In the genomic region with DNA sequence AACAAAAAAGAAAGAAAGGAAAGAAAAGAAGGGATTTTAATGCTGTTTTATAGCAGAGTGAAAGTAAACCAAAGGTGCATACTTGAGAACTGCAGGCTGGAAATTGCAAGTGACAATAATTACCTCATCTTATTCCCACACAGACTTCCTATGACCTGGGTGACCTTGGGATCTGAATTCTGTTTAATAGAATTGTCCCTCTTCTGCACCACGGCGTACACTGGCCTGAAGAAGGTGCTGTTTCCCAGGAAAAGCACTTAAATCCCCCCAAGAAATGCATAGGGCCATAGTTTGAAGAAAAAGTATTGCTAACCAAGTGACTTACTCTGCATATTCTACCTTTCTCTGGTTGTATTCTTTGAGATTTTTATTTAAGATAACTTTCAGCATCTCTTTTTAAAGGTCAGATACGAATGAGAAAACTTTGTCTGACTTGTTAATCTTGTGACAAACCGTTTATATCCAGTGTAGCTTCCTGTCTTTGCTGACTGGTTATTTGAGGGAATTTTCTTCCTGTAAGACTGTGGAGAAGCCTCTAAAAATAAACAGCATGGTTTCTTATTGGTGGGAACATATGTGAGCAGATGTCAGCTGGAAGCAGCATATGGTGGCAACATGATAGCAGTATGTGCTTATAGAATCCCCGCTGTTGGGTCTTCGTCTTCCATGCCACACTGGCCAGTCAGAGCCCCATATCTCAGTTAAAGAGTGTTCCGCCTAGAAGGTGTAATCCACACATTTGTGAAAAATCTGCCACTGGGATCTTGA, we compare ENCODE assay signal across 8 cellular contexts. TPM values are rescaled to one million over a fixed set of nuclear protein-coding genes. Genes with fewer than 3 reads are reported as not detected.
DNase-seq lines count a peak whose midpoint lies in the region; ATAC-seq, FAIRE-seq and TF ChIP-seq lines count a peak whose summit lies in the region.

No MANE protein-coding gene starts in this region.

- no peaks in the 10 kb centered on the region for H4K20me1 ChIP-seq in keratinocyte (ENCODE audit: control insufficient read depth, extremely low read depth, insufficient read depth, low read length)

- peak; percentile 19 for DNase-seq in BE2C
- no peak for DNase-seq in HFF-Myc (ENCODE audit: extremely low read depth, low read depth)
- peak; percentile 82 for DNase-seq in SK-MEL-5 (ENCODE audit: low read depth, low spot score)
- DNase-seq in keratinocyte (ENCODE audit: low read depth, low spot score) = no peak
- DNase-seq in testis = no peak
- no peak for DNase-seq in NCI-H1048 (lab: John Stamatoyannopoulos, UW)
- no peak for DNase-seq in stomach

- no peak for ATAC-seq in GM19324 (IDR thresholded peaks at IDR 0.05; ENCODE audit: low FRiP score, unreplicated experiment)

- dilution Hi-C loops in keratinocyte (cut with MboI; ENCODE audit: extremely low pct_ligation_motif_present, low sequenced_read_pairs) = no loop called here

- no peak overlapping the region for H3K27ac ChIP-seq in keratinocyte (ENCODE audit: control insufficient read depth, insufficient read depth, low read length)
- no peak overlapping the region for H3K27ac ChIP-seq in testis
- H3K27ac ChIP-seq in stomach = peak overlapping the region in 1 of 5 donors; percentile 10

- TF ChIP-seq CTCF in BE2C (IDR thresholded peaks at IDR 0.05; ENCODE audit: low read depth, low read length) = peak; percentile 61
- TF ChIP-seq CTCF in HFF-Myc (IDR thresholded peaks at IDR 0.05; ENCODE audit: low read depth, low read length, missing control alignments) = peak; percentile 62
- peak; percentile 27 to 64 (median 54) for TF ChIP-seq CTCF in keratinocyte (optimal IDR thresholded peaks at IDR 0.05 in 1 of 3, IDR thresholded peaks at IDR 0.05 in 1 of 3, conservative IDR thresholded peaks at IDR 0.05 in 1 of 3; ENCODE audit: extremely low read depth in 1 of 3, insufficient read depth in 2 of 3, low read length in 3 of 3)
- peak in 1 of 3 experiments; percentile 14 for TF ChIP-seq CTCF in testis (IDR thresholded peaks at IDR 0.05)
- peak in 1 of 7 experiments; percentile 16 for TF ChIP-seq CTCF in stomach (IDR thresholded peaks at IDR 0.05)

- H3K9ac ChIP-seq in keratinocyte (ENCODE audit: control insufficient read depth, extremely low read depth, insufficient read depth, low read length) = no peak overlapping the region

- peaks cover 59% of the 10 kb centered on the region for H3K79me2 ChIP-seq in keratinocyte (ENCODE audit: control insufficient read depth, insufficient read depth, low read length)

- H3K36me3 ChIP-seq in BE2C (no peaks in the 10 kb centered on the region), keratinocyte (ENCODE audit: control insufficient read depth in 2 of 2, extremely low read depth in 1 of 2, insufficient read depth in 2 of 2, low read length in 2 of 2) (peaks cover under 1 to 6% of the 10 kb centered on the region in 2 experiments), testis (ENCODE audit: low read depth, missing control alignments) (no peaks in the 10 kb centered on the region), stomach (no peaks in the 10 kb centered on the region)

- H3K4me3 ChIP-seq in BE2C (ENCODE audit: low read depth, low read length) = no peak overlapping the region
- H3K4me3 ChIP-seq in HFF-Myc (replicated peaks; ENCODE audit: low read depth, low read length) = no peak overlapping the region
- H3K4me3 ChIP-seq in keratinocyte (ENCODE audit: control insufficient read depth in 2 of 3, extremely low read depth in 1 of 3, insufficient read depth in 2 of 3, low read depth in 1 of 3, low read length in 3 of 3) = no peak overlapping the region
- H3K4me3 ChIP-seq in testis = no peak overlapping the region
- H3K4me3 ChIP-seq in stomach = no peak overlapping the region

- WGBS in testis, 2 donors = 75 to 81% methylated on average over 7 of the region's 7 CpGs
- 65 to 73% (median 68%) methylated on average over 7 of the region's 7 CpGs for WGBS in stomach, 5 donors

- FAIRE-seq in keratinocyte (lab: Jason Lieb, UNC) = no peak

- H3K9me1 ChIP-seq in keratinocyte (ENCODE audit: control insufficient read depth, extremely low read depth, insufficient read depth, low read length) = no peaks in the 10 kb centered on the region

- H3K27me3 ChIP-seq in BE2C (no peaks in the 10 kb centered on the region), keratinocyte (ENCODE audit: control insufficient read depth, extremely low read depth, insufficient read depth, low read length) (no peaks in the 10 kb centered on the region), testis (no peaks in the 10 kb centered on the region), stomach (no peaks in the 10 kb centered on the region)

- no peaks in the 10 kb centered on the region; the same call in 1 of the 2 replicates for H3K9me3 ChIP-seq in BE2C
- H3K9me3 ChIP-seq in keratinocyte (ENCODE audit: control insufficient read depth, low read depth, low read length) = no peaks in the 10 kb centered on the region
- H3K9me3 ChIP-seq in testis = no peaks in the 10 kb centered on the region
- no peaks in the 10 kb centered on the region for H3K9me3 ChIP-seq in stomach

- no peak overlapping the region for H2AFZ ChIP-seq in keratinocyte (ENCODE audit: control insufficient read depth, low read length)

- in situ Hi-C loops in SK-MEL-5 (cut with HindIII; ENCODE audit: low pct_unique_long_range_greater_than_20kb, low sequenced_read_pairs) = no loop called here

- TF ChIP-seq POLR2A in testis (IDR thresholded peaks at IDR 0.05) (no peak), stomach (IDR thresholded peaks at IDR 0.05) (no peak)

- H3K4me2 ChIP-seq in keratinocyte (ENCODE audit: control insufficient read depth, extremely low read depth, insufficient read depth, low read depth, low read length) = no peak overlapping the region

- H3K4me1 ChIP-seq in BE2C (no peaks in the 10 kb centered on the region), keratinocyte (ENCODE audit: control insufficient read depth, extremely low read depth, insufficient read depth, low read length) (peaks cover 12% of the 10 kb centered on the region), testis (peaks cover 4% of the 10 kb centered on the region), stomach (peaks cover 8 to 46% (median 21%) of the 10 kb centered on the region in 4 donors)

- no peak for TF ChIP-seq EP300 in stomach (IDR thresholded peaks at IDR 0.05)

- intact Hi-C loops in testis (cut with DNase I; ENCODE audit: low total_unique reads) = no loop called here
- intact Hi-C loops in stomach (cut with DNase I; ENCODE audit: low total_unique reads) = no loop called here

RNA-seq across cellular contexts. Expression of gene TGFB2, which starts 16.3 kb away (rescaled TPM):
- polyA plus RNA-seq in BE2C (2012; ENCODE audit: insufficient read depth, insufficient read length, low read depth) = not detected
- total RNA-seq in SK-MEL-5 (2014; rRNA removed; shearing (Covaris generic)) = 1.8 and 2.1 TPM in 2 replicates
- polyA plus RNA-seq in SK-MEL-5 (2015; cell fraction: cytosol; rRNA removed) = 1.4 and 1.8 TPM in 2 replicates
- 0.92 and 1.1 TPM in 2 replicates for polyA plus RNA-seq in SK-MEL-5 (2015; cell fraction: nucleus; rRNA removed)
- polyA plus RNA-seq in keratinocyte (9.0 to 22.3 TPM (median 21.5 TPM) in 3 replicates), testis (ENCODE audit: insufficient read depth, low read depth, low replicate concordance) (4.5 TPM), stomach (1 to 10 TPM in 2 of 3 donors, under 1 TPM in 1; 0.35 to 3.2 (median 2.3) TPM)
- 9.1 TPM for polyA plus RNA-seq in keratinocyte (2011; ENCODE audit: low read depth)
- 5.8 and 10.0 TPM in 2 replicates for polyA plus RNA-seq in keratinocyte (2011; cell fraction: cytosol; rRNA removed)
- polyA plus RNA-seq in keratinocyte (2011; cell fraction: nucleus; rRNA removed) = 28.8 and 34.4 TPM in 2 replicates
- polyA plus RNA-seq in keratinocyte (2012; ENCODE audit: low replicate concordance) = 4.6 and 22.6 TPM in 2 replicates
- 5.6 to 20.8 TPM (median 12.4 TPM) in 3 replicates for polyA minus RNA-seq in keratinocyte
- polyA minus RNA-seq in keratinocyte (2011; cell fraction: cytosol; rRNA and poly(A)+ RNA removed) = 10.0 TPM
- 24.4 and 70.7 TPM in 2 replicates for polyA minus RNA-seq in keratinocyte (2011; cell fraction: nucleus; rRNA and poly(A)+ RNA removed)
- total RNA-seq in testis (1 to 10 TPM; 2.4 to 2.6 TPM), stomach (10 to 100 TPM in 2 of 5 donors, 1 to 10 TPM in 2, not detected in 1; 1.2 to 13.6 (median 7.2) TPM)

Comparison
In these comparisons a context has a peak if more than half of its experiments do, and no peak if none do; other contexts are left out.
1. DNase-seq: peak in BE2C (single experiment) and SK-MEL-5 (single experiment); none in HFF-Myc (single experiment), keratinocyte (single experiment), testis (single experiment), NCI-H1048 (single experiment) and stomach (single experiment).